ENCODE assay signal across 14 cellular contexts in the genomic region with DNA sequence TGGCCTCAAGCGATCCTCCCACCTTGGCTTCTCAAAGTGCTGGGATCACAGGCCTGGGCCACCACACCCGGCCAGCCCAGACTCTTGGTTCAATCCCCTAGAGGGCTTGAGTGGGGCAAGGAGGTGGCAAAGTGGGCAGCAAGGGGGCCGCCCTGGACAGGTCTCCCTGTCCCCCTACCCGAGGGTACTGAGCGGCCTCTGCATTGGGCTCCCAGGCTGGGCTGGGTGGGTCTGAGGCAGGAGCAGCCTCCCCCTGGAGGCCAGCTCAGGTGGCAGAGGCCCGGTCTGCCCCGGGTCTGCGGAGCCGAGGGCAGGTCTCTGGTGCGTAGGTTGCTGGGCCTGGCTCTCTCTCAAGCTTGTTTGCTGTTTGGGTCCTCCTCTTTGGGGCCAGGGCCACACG. TPM values are rescaled to one million over a fixed set of nuclear protein-coding genes. Genes with fewer than 3 reads are reported as not detected.
DNase-seq lines count a peak whose midpoint lies in the region; ATAC-seq and TF ChIP-seq lines count a peak whose summit lies in the region.
"Had no signal": no experiment of that assay in that cellular context is flagged by ENCODE, and none has a peak within 500 bp of the region (broad histone marks: within the 10 kb centered on the region; RNA-seq: fewer than 3 reads in every experiment).

No MANE protein-coding gene starts in this region.

- H2BK5ac ChIP-seq in neuronal stem cell (ENCODE audit: low read length) = peak overlapping the region; percentile 49

- no peak overlapping the region for H3K14ac ChIP-seq in neuronal stem cell (ENCODE audit: low read length)

- H2BK120ac ChIP-seq in neuronal stem cell (ENCODE audit: low read depth, low read length) = no peak overlapping the region

- peak overlapping the region; percentile 60 for H2BK12ac ChIP-seq in neuronal stem cell (ENCODE audit: low read length)

- H3K36me3 ChIP-seq in WERI-Rb-1 (no peaks in the 10 kb centered on the region), neuronal stem cell (replicated peaks in 1 of 2; ENCODE audit: control insufficient read depth in 2 of 2, insufficient read depth in 2 of 2, low read length in 2 of 2) (no peaks in the 10 kb centered on the region)
- H3K36me3 ChIP-seq: BE2C, HAP-1 had no signal

- peak overlapping the region; percentile 56 for H2AK5ac ChIP-seq in neuronal stem cell (ENCODE audit: low read depth, low read length)

- H3K9ac ChIP-seq in neuronal stem cell (ENCODE audit: low read depth, low read length, poor library complexity) = no peak overlapping the region

- H3K9me3 ChIP-seq in WERI-Rb-1 (ENCODE audit: severe bottlenecking) = no peaks in the 10 kb centered on the region
- no peaks in the 10 kb centered on the region for H3K9me3 ChIP-seq in neuronal stem cell (replicated peaks in 1 of 2; ENCODE audit: control insufficient read depth in 2 of 2, insufficient read depth in 1 of 2, low read depth in 1 of 2, low read length in 2 of 2)
- H3K9me3 ChIP-seq: BE2C, Caco-2, HAP-1 had no signal

- H3K18ac ChIP-seq in neuronal stem cell (ENCODE audit: low read length) = peak overlapping the region; percentile 80

- no peak overlapping the region for H3K4me3 ChIP-seq in WERI-Rb-1 (ENCODE audit: low read depth, low read length)
- no peak overlapping the region for H3K4me3 ChIP-seq in neuronal stem cell (ENCODE audit: low read length in 2 of 2)
- H3K4me3 ChIP-seq: HAP-1 had no signal

- H3K27ac ChIP-seq in WERI-Rb-1 (peak overlapping the region; percentile 88), neuronal stem cell (replicated peaks; ENCODE audit: low read length) (no peak overlapping the region), substantia nigra (ENCODE audit: low read depth, low read length, poor library complexity, severe bottlenecking) (no peak overlapping the region)
- H3K27ac ChIP-seq: C4-2B had no signal

- ATAC-seq in left lobe of liver (peak; percentile 27), omental fat pad (ENCODE audit: low FRiP score) (no peak)

- H2AFZ ChIP-seq in neuronal stem cell (ENCODE audit: low read length) = no peak overlapping the region

- peak overlapping the region; percentile 37 for H2BK15ac ChIP-seq in neuronal stem cell (ENCODE audit: low read length)

- no peak overlapping the region for H3K4me2 ChIP-seq in neuronal stem cell (ENCODE audit: insufficient read depth, low read length, poor library complexity, severe bottlenecking)

- DNase-seq in WERI-Rb-1 = no peak
- no peak for DNase-seq in left lobe of liver (ENCODE audit: low spot score)
- no peak for DNase-seq in neuronal stem cell (ENCODE audit: low spot score)
- DNase-seq in activated effector memory CD4-positive, alpha-beta T cell treated with anti-CD3 and anti-CD28 coated beads, Interleukin-2, amount 50 U/mL, for 16 hours = no peak
- no peak for DNase-seq in omental fat pad (ENCODE audit: low spot score)
- DNase-seq in substantia nigra (lab: John Stamatoyannopoulos, UW) = no peak
- DNase-seq: ACHN; BE2C; Caco-2; CD4-positive, alpha-beta T cell; IMR-90 had no signal

- no peaks in the 10 kb centered on the region for H3K79me1 ChIP-seq in neuronal stem cell (ENCODE audit: low read depth, low read length)

- H3K23ac ChIP-seq in neuronal stem cell (ENCODE audit: low read depth, low read length, poor library complexity) = peak overlapping the region; percentile 29

- WGBS in neuronal stem cell (ENCODE audit: extremely low coverage in 2 of 2, insufficient read length in 2 of 2, insufficient replicate concordance in 1 of 2), 2 donors = no CpG with 5 or more reads among the region's 11 CpGs

- no peak overlapping the region for H4K8ac ChIP-seq in neuronal stem cell (ENCODE audit: low read depth, low read length)

- H4K91ac ChIP-seq in neuronal stem cell (ENCODE audit: low read depth, low read length, poor library complexity) = no peak overlapping the region

- H3K27me3 ChIP-seq in WERI-Rb-1 (ENCODE audit: insufficient read depth, low read depth, severe bottlenecking) (no peaks in the 10 kb centered on the region), neuronal stem cell (ENCODE audit: control insufficient read depth in 3 of 3, insufficient read depth in 3 of 3, low read depth in 1 of 3, low read length in 3 of 3) (peaks cover 0 to 61% (median 0%) of the 10 kb centered on the region in 3 experiments)
- H3K27me3 ChIP-seq: BE2C had no signal

- H3K4ac ChIP-seq in neuronal stem cell (ENCODE audit: low read length) = no peak overlapping the region

- peaks cover 0 to 5% of the 10 kb centered on the region in 2 donors for H3K4me1 ChIP-seq in neuronal stem cell (ENCODE audit: control insufficient read depth in 2 of 2, insufficient read depth in 1 of 2, low read depth in 1 of 2, low read length in 2 of 2)
- H3K4me1 ChIP-seq: BE2C, HAP-1 had no signal

- TF ChIP-seq CTCF in WERI-Rb-1 (IDR thresholded peaks at IDR 0.05; ENCODE audit: low read depth, low read length) = 0 out of 2 replicates have a peak, but pooled peaks have one; percentile 14
- no peak for TF ChIP-seq CTCF in omental fat pad (IDR thresholded peaks at IDR 0.05)

RNA-seq across cellular contexts. Expression of a gene that starts 22.4 kb away (rescaled TPM):
- total RNA-seq in left lobe of liver = not detected
- not detected for polyA plus RNA-seq in neuronal stem cell (2013, experiment 1 of 2)
- not detected for polyA plus RNA-seq in neuronal stem cell (2013, experiment 2 of 2)
- 1 to 10 TPM in 1 of 4 donors, under 1 TPM in 2, not detected in 1; 0.28 to 1.8 (median 0.56) TPM for total RNA-seq in omental fat pad
- total RNA-seq: Caco-2; CD4-positive, alpha-beta T cell; H4; IMR-90 had no signal

RNA-seq across cellular contexts. Expression of a gene that starts 41.6 kb away (rescaled TPM):
- 37.3 TPM for total RNA-seq in left lobe of liver
- polyA plus RNA-seq in neuronal stem cell (2013, experiment 1 of 2) = 44.3 TPM
- 42.8 TPM for polyA plus RNA-seq in neuronal stem cell (2013, experiment 2 of 2)
- 10 to 100 TPM in 3 of 4 donors, 1 to 10 TPM in 1; 9.5 to 23.3 (median 16.4) TPM for total RNA-seq in omental fat pad

RNA-seq across cellular contexts. Expression of a gene that starts 56.2 kb away (rescaled TPM):
- total RNA-seq in left lobe of liver = 36.7 TPM
- polyA plus RNA-seq in neuronal stem cell (2013, experiment 1 of 2) = 21.2 TPM
- polyA plus RNA-seq in neuronal stem cell (2013, experiment 2 of 2) = 21.9 TPM
- total RNA-seq in omental fat pad = 10 to 100 TPM; 32.4 to 58.5 (median 49.0) TPM

RNA-seq across cellular contexts. Expression of a gene that starts 57.3 kb away (rescaled TPM):
- total RNA-seq in left lobe of liver (47.0 TPM), omental fat pad (100 to 1,000 TPM; 146 to 285 (median 159) TPM)
- polyA plus RNA-seq in neuronal stem cell (2013, experiment 1 of 2) = 496 TPM
- polyA plus RNA-seq in neuronal stem cell (2013, experiment 2 of 2) = 494 TPM
